In genomic region chr7:2517004-2517403, GRCh38 we compare ENCODE assay signal across 1 cellular context.
TF ChIP-seq lines count a peak whose summit lies in the region.

No MANE protein-coding gene starts in this region.

TF ChIP-seq in GM23338, 12 proteins besides CTCF, POLR2A, EP300 and RAD21 (continued from another document):
- TF ChIP-seq, protein P1, sequence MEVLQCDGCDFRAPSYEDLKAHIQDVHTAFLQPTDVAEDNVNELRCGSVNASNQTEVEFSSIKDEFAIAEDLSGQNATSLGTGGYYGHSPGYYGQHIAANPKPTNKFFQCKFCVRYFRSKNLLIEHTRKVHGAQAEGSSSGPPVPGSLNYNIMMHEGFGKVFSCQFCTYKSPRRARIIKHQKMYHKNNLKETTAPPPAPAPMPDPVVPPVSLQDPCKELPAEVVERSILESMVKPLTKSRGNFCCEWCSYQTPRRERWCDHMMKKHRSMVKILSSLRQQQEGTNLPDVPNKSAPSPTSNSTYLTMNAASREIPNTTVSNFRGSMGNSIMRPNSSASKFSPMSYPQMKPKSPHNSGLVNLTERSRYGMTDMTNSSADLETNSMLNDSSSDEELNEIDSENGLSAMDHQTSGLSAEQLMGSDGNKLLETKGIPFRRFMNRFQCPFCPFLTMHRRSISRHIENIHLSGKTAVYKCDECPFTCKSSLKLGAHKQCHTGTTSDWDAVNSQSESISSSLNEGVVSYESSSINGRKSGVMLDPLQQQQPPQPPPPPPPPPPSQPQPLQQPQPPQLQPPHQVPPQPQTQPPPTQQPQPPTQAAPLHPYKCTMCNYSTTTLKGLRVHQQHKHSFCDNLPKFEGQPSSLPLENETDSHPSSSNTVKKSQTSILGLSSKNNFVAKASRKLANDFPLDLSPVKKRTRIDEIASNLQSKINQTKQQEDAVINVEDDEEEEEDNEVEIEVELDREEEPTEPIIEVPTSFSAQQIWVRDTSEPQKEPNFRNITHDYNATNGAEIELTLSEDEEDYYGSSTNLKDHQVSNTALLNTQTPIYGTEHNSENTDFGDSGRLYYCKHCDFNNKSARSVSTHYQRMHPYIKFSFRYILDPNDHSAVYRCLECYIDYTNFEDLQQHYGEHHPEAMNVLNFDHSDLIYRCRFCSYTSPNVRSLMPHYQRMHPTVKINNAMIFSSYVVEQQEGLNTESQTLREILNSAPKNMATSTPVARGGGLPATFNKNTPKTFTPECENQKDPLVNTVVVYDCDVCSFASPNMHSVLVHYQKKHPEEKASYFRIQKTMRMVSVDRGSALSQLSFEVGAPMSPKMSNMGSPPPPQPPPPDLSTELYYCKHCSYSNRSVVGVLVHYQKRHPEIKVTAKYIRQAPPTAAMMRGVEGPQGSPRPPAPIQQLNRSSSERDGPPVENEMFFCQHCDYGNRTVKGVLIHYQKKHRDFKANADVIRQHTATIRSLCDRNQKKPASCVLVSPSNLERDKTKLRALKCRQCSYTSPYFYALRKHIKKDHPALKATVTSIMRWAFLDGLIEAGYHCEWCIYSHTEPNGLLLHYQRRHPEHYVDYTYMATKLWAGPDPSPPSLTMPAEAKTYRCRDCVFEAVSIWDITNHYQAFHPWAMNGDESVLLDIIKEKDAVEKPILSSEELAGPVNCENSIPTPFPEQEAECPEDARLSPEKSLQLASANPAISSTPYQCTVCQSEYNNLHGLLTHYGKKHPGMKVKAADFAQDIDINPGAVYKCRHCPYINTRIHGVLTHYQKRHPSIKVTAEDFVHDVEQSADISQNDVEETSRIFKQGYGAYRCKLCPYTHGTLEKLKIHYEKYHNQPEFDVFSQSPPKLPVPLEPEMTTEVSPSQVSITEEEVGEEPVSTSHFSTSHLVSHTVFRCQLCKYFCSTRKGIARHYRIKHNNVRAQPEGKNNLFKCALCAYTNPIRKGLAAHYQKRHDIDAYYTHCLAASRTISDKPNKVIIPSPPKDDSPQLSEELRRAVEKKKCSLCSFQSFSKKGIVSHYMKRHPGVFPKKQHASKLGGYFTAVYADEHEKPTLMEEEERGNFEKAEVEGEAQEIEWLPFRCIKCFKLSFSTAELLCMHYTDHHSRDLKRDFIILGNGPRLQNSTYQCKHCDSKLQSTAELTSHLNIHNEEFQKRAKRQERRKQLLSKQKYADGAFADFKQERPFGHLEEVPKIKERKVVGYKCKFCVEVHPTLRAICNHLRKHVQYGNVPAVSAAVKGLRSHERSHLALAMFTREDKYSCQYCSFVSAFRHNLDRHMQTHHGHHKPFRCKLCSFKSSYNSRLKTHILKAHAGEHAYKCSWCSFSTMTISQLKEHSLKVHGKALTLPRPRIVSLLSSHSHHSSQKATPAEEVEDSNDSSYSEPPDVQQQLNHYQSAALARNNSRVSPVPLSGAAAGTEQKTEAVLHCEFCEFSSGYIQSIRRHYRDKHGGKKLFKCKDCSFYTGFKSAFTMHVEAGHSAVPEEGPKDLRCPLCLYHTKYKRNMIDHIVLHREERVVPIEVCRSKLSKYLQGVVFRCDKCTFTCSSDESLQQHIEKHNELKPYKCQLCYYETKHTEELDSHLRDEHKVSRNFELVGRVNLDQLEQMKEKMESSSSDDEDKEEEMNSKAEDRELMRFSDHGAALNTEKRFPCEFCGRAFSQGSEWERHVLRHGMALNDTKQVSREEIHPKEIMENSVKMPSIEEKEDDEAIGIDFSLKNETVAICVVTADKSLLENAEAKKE (CRISPR knock-in tag; IDR thresholded peaks at IDR 0.05) = no peak
- TF ChIP-seq POLR2AphosphoS5 (IDR thresholded peaks at IDR 0.05; ENCODE audit: low read depth) (no peak), CREB1 (CRISPR knock-in tag; IDR thresholded peaks at IDR 0.05; ENCODE audit: low read depth) (no peak)
TF ChIP-seq in GM23338: peak in this region for 0.
